ENCODE assay signal across 8 cellular contexts in the genomic region with DNA sequence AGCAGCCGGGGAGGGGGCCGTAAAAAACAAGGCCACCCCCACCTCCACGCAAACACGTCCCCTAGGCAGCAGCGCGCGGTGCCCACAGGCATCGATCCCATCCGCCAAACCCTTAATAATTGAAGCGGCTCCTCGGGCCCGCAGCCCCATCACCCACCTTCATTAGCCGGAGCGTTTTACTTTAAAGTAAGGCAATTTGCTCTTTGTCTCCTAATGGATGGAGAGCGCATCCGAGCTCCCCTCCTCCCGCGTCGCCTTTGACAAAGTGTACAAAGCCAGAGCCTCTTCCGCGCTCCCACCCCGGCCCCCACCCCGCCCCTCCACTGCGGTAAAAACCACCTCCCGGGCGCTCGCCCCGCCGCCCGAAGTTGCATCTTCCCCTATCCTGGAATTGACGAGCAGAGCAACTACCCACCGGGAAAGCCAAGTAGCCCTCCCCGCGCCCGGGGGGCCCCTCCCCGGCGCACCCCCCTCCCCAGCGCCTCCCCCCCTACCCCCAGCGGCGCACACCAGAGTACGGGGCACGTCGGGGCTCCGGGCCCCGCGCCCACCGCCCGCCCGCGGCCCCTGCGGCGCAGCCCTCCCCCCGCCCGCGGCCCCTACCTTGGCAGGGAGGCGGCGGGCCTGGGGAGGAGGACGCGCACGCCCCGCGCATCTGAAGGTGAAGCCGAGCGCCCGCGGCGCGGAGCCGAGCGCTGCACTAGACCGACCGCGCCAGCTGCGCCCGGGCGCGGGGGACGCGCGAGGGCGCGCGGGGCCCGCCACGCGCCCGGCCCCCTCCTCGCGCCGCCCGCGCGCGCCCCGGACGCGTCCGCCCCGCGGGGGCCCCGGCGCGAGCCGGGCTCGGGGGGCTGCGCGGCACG. TPM values are rescaled to one million over a fixed set of nuclear protein-coding genes. Genes with fewer than 3 reads are reported as not detected.
DNase-seq lines count a peak whose midpoint lies in the region; ATAC-seq and TF ChIP-seq lines count a peak whose summit lies in the region.

A gene with protein sequence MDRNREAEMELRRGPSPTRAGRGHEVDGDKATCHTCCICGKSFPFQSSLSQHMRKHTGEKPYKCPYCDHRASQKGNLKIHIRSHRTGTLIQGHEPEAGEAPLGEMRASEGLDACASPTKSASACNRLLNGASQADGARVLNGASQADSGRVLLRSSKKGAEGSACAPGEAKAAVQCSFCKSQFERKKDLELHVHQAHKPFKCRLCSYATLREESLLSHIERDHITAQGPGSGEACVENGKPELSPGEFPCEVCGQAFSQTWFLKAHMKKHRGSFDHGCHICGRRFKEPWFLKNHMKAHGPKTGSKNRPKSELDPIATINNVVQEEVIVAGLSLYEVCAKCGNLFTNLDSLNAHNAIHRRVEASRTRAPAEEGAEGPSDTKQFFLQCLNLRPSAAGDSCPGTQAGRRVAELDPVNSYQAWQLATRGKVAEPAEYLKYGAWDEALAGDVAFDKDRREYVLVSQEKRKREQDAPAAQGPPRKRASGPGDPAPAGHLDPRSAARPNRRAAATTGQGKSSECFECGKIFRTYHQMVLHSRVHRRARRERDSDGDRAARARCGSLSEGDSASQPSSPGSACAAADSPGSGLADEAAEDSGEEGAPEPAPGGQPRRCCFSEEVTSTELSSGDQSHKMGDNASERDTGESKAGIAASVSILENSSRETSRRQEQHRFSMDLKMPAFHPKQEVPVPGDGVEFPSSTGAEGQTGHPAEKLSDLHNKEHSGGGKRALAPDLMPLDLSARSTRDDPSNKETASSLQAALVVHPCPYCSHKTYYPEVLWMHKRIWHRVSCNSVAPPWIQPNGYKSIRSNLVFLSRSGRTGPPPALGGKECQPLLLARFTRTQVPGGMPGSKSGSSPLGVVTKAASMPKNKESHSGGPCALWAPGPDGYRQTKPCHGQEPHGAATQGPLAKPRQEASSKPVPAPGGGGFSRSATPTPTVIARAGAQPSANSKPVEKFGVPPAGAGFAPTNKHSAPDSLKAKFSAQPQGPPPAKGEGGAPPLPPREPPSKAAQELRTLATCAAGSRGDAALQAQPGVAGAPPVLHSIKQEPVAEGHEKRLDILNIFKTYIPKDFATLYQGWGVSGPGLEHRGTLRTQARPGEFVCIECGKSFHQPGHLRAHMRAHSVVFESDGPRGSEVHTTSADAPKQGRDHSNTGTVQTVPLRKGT (minus strand): TSS at position 702 of the 863 bp plus-strand sequence. CDS start 52,188 bp downstream, outside the sequence.

- peaks cover 31% of the 10 kb centered on the region for H3K36me3 Mint-ChIP-seq in CD4-positive, alpha-beta T cell (ENCODE audit: low read depth)

- peaks cover 50% of the 10 kb centered on the region for H3K4me1 Mint-ChIP-seq in CD4-positive, alpha-beta T cell (ENCODE audit: low read depth)

- H3K27ac ChIP-seq in CD4-positive, alpha-beta T cell (ENCODE audit: low read depth, low read length), result no peak within 1 kb of the TSS
- H3K27ac ChIP-seq in cingulate gyrus (ENCODE audit: low read depth, low read length), result peak within 1 kb of the TSS; percentile 65
- peak within 1 kb of the TSS; percentile 90 to 93 for H3K27ac ChIP-seq in left lung
- H3K27ac ChIP-seq in stomach, result peak within 1 kb of the TSS; percentile 80 to 97 (median 90)

- 0 to 2% (median 2%) methylated on average over 29 to 105 of the region's 108 CpGs for WGBS in stomach, 5 donors

- POLR2A ChIA-PET in CD4-positive, alpha-beta T cell (lab: Charles Lee), result interaction anchor here (1.8 to 2.3 kb wide), 2 partner anchors 24 to 227 kb away, joined by 6 to 7 read pairs; no protein-coding TSS in a partner anchor

- TF ChIP-seq CTCF in CD4-positive, alpha-beta T cell (IDR thresholded peaks at IDR 0.05), result no peak
- TF ChIP-seq CTCF in HFF-Myc (IDR thresholded peaks at IDR 0.05; ENCODE audit: low read depth, low read length, missing control alignments) (no peak), left lung (IDR thresholded peaks at IDR 0.05) (no peak), stomach (IDR thresholded peaks at IDR 0.05) (no peak)

- H3K36me3 ChIP-seq in left lung (no peaks in the 10 kb centered on the region), stomach (no peaks in the 10 kb centered on the region)

- H3K27me3 Mint-ChIP-seq in CD4-positive, alpha-beta T cell, result peaks cover 75% of the 10 kb centered on the region

- intact Hi-C loops in CD4-positive, alpha-beta T cell (cut with DNase I, micrococcal nuclease), result loop anchor here (5.0 to 10.0 kb wide), 3 partner anchors 220 to 1900 kb away; a partner anchor contains a TSS
- intact Hi-C loops in left lung (cut with DNase I) (no loop called here), stomach (cut with DNase I; ENCODE audit: low total_unique reads) (no loop called here)

- peak; percentile 28 for ATAC-seq in CD4-positive, alpha-beta T cell (ENCODE audit: poor library complexity)
- ATAC-seq in left lung (no peak), GM21717 (IDR thresholded peaks at IDR 0.05; ENCODE audit: unreplicated experiment) (no peak)

- H3K27ac Mint-ChIP-seq in CD4-positive, alpha-beta T cell, result peak within 1 kb of the TSS; percentile 84

- CTCF ChIA-PET in CD4-positive, alpha-beta T cell (lab: Charles Lee), result interaction anchor here (0.7 kb wide), 1 partner anchor 567 kb away, joined by 3 read pairs; no protein-coding TSS in a partner anchor

- H3K4me3 Mint-ChIP-seq in CD4-positive, alpha-beta T cell, result peak within 1 kb of the TSS; percentile 98

- peaks cover 13% of the 10 kb centered on the region for H3K27me3 ChIP-seq in CD4-positive, alpha-beta T cell (ENCODE audit: control insufficient read depth, insufficient read depth, low read length)
- peaks cover 0 to 10% of the 10 kb centered on the region in 2 donors for H3K27me3 ChIP-seq in left lung
- peaks cover 0 to 7% (median 0%) of the 10 kb centered on the region in 3 donors for H3K27me3 ChIP-seq in stomach

- peak in 4 of 10 experiments; percentile 21 to 43 (median 34) for DNase-seq in CD4-positive, alpha-beta T cell
- DNase-seq in HFF-Myc (ENCODE audit: extremely low read depth, low read depth), result no peak
- peak; percentile 62 for DNase-seq in OCI-M1 (lab: John Stamatoyannopoulos, UW)
- peak in 1 of 2 donors; percentile 90 for DNase-seq in left lung
- DNase-seq in stomach, result peak; percentile 45
- DNase-seq in dedifferentiated amniotic fluid mesenchymal stem cell (ENCODE audit: extremely low spot score), result no peak

- H3K9me3 Mint-ChIP-seq in CD4-positive, alpha-beta T cell, result no peaks in the 10 kb centered on the region

- no peak for TF ChIP-seq POLR2A in stomach (IDR thresholded peaks at IDR 0.05)

- no peaks in the 10 kb centered on the region for H3K9me3 ChIP-seq in CD4-positive, alpha-beta T cell (ENCODE audit: control insufficient read depth, low read length)
- H3K9me3 ChIP-seq in left lung (no peaks in the 10 kb centered on the region), stomach (no peaks in the 10 kb centered on the region)

- H3K4me3 ChIP-seq in HFF-Myc (replicated peaks; ENCODE audit: low read depth, low read length) (peak within 1 kb of the TSS; percentile 77), left lung (peak within 1 kb of the TSS; percentile 63 to 83), stomach (peak within 1 kb of the TSS; percentile 72 to 83 (median 80))

- TF ChIP-seq EP300 in stomach (IDR thresholded peaks at IDR 0.05), result no peak

- peaks cover 5 to 27% of the 10 kb centered on the region in 2 donors for H3K4me1 ChIP-seq in left lung
- H3K4me1 ChIP-seq in stomach, result peaks cover 5 to 46% (median 36%) of the 10 kb centered on the region in 4 donors

RNA-seq across cellular contexts. Expression of the gene that starts here (rescaled TPM):
- 10 to 100 TPM; 22.4 to 29.3 TPM for total RNA-seq in CD4-positive, alpha-beta T cell
- total RNA-seq in left lung (10 to 100 TPM; 33.9 to 40.6 TPM), stomach (10 to 100 TPM; 12.8 to 25.9 (median 17.0) TPM)
- 1 to 10 TPM; 2.3 to 6.9 (median 3.2) TPM for polyA plus RNA-seq in stomach

Comparison
In these comparisons a context has a peak if more than half of its experiments do, and no peak if none do; other contexts are left out.
1. DNase-seq: peak in OCI-M1 (single experiment) and stomach (single experiment); none in HFF-Myc (single experiment) and dedifferentiated amniotic fluid mesenchymal stem cell (single experiment).
2. intact Hi-C loops: an anchor here in CD4-positive, alpha-beta T cell (5.0 to 10.0 kb wide); none called in left lung and stomach.
3. Peak in every context shown above with its lines, with median percentiles within 50 percentile points of each other: H3K4me3 ChIP-seq.